8 cellular contexts compared by ENCODE assay signal in genomic region chr14:63938198-63939005, GRCh38.
DNase-seq lines count a peak whose midpoint lies in the region; ATAC-seq and TF ChIP-seq lines count a peak whose summit lies in the region.

No MANE protein-coding gene starts in this region.

- peaks cover 66% of the 10 kb centered on the region for H3K4me1 ChIP-seq in CD8-positive, alpha-beta memory T cell (ENCODE audit: insufficient read depth, low read length)

- no peak overlapping the region for H3K27ac ChIP-seq in CD8-positive, alpha-beta memory T cell (ENCODE audit: low read depth, low read length)

- peaks cover 43 to 47% (median 45%) of the 10 kb centered on the region in 3 donors for H3K4me1 Mint-ChIP-seq in CD8-positive, alpha-beta memory T cell
- H3K4me1 Mint-ChIP-seq in chondrocyte (ENCODE audit: low read depth): no peaks in the 10 kb centered on the region
- no peaks in the 10 kb centered on the region for H3K4me1 Mint-ChIP-seq in endothelial cell (ENCODE audit: unreplicated experiment)

- no peaks in the 10 kb centered on the region for H3K9me3 ChIP-seq in CD8-positive, alpha-beta memory T cell (ENCODE audit: low read length)

- CTCF ChIA-PET in CD8-positive, alpha-beta memory T cell (lab: Charles Lee): interaction anchor here (1.3 kb wide), 1 partner anchor 84 kb away, joined by 3 read pairs; no protein-coding TSS in a partner anchor

- no peaks in the 10 kb centered on the region for H3K27me3 ChIP-seq in CD8-positive, alpha-beta memory T cell (ENCODE audit: insufficient read depth, low read length, poor library complexity, severe bottlenecking)

- peaks cover 0 to 30% (median 0%) of the 10 kb centered on the region in 3 donors for H3K36me3 Mint-ChIP-seq in CD8-positive, alpha-beta memory T cell
- no peaks in the 10 kb centered on the region for H3K36me3 Mint-ChIP-seq in chondrocyte (ENCODE audit: low read depth)
- H3K36me3 Mint-ChIP-seq in endothelial cell (ENCODE audit: low read depth, unreplicated experiment): no peaks in the 10 kb centered on the region

- no peaks in the 10 kb centered on the region for H3K9me3 Mint-ChIP-seq in CD8-positive, alpha-beta memory T cell
- H3K9me3 Mint-ChIP-seq in chondrocyte (ENCODE audit: low read depth) (no peaks in the 10 kb centered on the region), endothelial cell (ENCODE audit: unreplicated experiment) (no peaks in the 10 kb centered on the region)

- ATAC-seq in GM19035 (IDR thresholded peaks at IDR 0.05; ENCODE audit: unreplicated experiment) (peak; percentile 51), HG03175 (IDR thresholded peaks at IDR 0.05; ENCODE audit: unreplicated experiment) (peak; percentile 58)

- H3K4me3 Mint-ChIP-seq in CD8-positive, alpha-beta memory T cell: no peak overlapping the region
- no peak overlapping the region for H3K4me3 Mint-ChIP-seq in chondrocyte (ENCODE audit: unreplicated experiment)
- H3K4me3 Mint-ChIP-seq in endothelial cell (ENCODE audit: unreplicated experiment): no peak overlapping the region

- TF ChIP-seq CTCF in epithelial cell of esophagus (IDR thresholded peaks at IDR 0.05; ENCODE audit: insufficient read depth, low read depth, low read length, missing control alignments) (no peak), chondrocyte (IDR thresholded peaks at IDR 0.05) (no peak), endothelial cell (IDR thresholded peaks at IDR 0.05; ENCODE audit: unreplicated experiment) (no peak)

- DNase-seq in CD8-positive, alpha-beta memory T cell: peak in 2 of 5 donors; percentile 4 to 20
- DNase-seq in epithelial cell of esophagus (ENCODE audit: low read depth): peak; percentile 71
- DNase-seq in chondrocyte (ENCODE audit: low spot score): no peak
- DNase-seq in NCI-H226: no peak
- no peak for DNase-seq in NCI-H2171 (lab: John Stamatoyannopoulos, UW)
- DNase-seq in endothelial cell (ENCODE audit: low spot score): no peak

- H3K27me3 Mint-ChIP-seq in CD8-positive, alpha-beta memory T cell: no peaks in the 10 kb centered on the region
- H3K27me3 Mint-ChIP-seq in chondrocyte (ENCODE audit: low read depth) (no peaks in the 10 kb centered on the region), endothelial cell (ENCODE audit: unreplicated experiment) (no peaks in the 10 kb centered on the region)

- no peak overlapping the region for H3K27ac Mint-ChIP-seq in CD8-positive, alpha-beta memory T cell
- H3K27ac Mint-ChIP-seq in chondrocyte (ENCODE audit: unreplicated experiment) (no peak overlapping the region), endothelial cell (ENCODE audit: unreplicated experiment) (no peak overlapping the region)

- no peaks in the 10 kb centered on the region for H3K36me3 ChIP-seq in CD8-positive, alpha-beta memory T cell (ENCODE audit: insufficient read depth, low read length)

- peak overlapping the region; percentile 31 for H3K4me3 ChIP-seq in CD8-positive, alpha-beta memory T cell (ENCODE audit: low read length)
- no peak overlapping the region for H3K4me3 ChIP-seq in epithelial cell of esophagus (ENCODE audit: low read length)

- POLR2A ChIA-PET in CD8-positive, alpha-beta memory T cell (lab: Charles Lee): no interaction called here
